In the genomic region with DNA sequence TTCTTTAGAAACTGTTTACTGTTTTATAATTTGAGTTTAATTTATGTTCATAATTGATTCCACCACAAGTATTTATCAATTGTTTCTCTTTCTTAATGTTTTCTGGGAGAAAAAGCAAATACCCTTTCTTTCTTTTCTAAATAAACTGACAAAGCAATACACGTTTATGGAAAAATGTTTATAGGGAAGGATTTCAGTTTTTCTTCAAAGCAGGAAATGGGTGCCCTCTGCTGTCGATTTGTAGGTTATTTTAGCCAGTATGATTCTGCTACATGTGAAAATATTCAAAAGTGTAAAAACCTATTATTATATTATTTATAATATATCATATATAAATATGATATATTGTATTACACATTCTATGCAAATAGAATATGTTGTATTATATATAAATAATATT, we compare ENCODE assay signal across 8 cellular contexts.
A peak's percentile ranks its signal among the peaks of the same experiment; 100 is the strongest.
DNase-seq lines count a peak whose midpoint lies in the region; ATAC-seq, FAIRE-seq and TF ChIP-seq lines count a peak whose summit lies in the region.

No MANE protein-coding gene starts in this region.

- H3K9ac ChIP-seq in fibroblast of lung (ENCODE audit: insufficient read depth, low read length) = no peak overlapping the region

- peak in 1 of 2 donors; percentile 41 for TF ChIP-seq CTCF in fibroblast of lung (conservative IDR thresholded peaks at IDR 0.05 in 1 of 2, IDR thresholded peaks at IDR 0.05 in 1 of 2; ENCODE audit: low read depth in 1 of 2, low read length in 2 of 2)

- H3K36me3 ChIP-seq in fibroblast of lung (ENCODE audit: control insufficient read depth, insufficient read depth, low read length) = no peaks in the 10 kb centered on the region
- H3K36me3 ChIP-seq in small intestine (ENCODE audit: control insufficient read depth in 2 of 2, insufficient read depth in 2 of 2, low read length in 2 of 2) = no peaks in the 10 kb centered on the region

- H3K4me1 ChIP-seq in fibroblast of lung (ENCODE audit: control insufficient read depth, extremely low read depth, insufficient read depth, low read length) = no peaks in the 10 kb centered on the region
- no peaks in the 10 kb centered on the region for H3K4me1 ChIP-seq in small intestine (ENCODE audit: control insufficient read depth in 2 of 2, insufficient read depth in 1 of 2, low read depth in 1 of 2, low read length in 1 of 2)

- no peaks in the 10 kb centered on the region for H3K79me2 ChIP-seq in fibroblast of lung (ENCODE audit: control insufficient read depth, insufficient read depth, low read length)

- H4K20me1 ChIP-seq in fibroblast of lung (ENCODE audit: control insufficient read depth, extremely low read depth, insufficient read depth, low read length) = no peaks in the 10 kb centered on the region

- no peak overlapping the region for H3K4me2 ChIP-seq in fibroblast of lung (ENCODE audit: extremely low read depth, insufficient read depth, low read length)

- H3K27me3 ChIP-seq in fibroblast of lung (ENCODE audit: control insufficient read depth, insufficient read depth, low read length) = no peaks in the 10 kb centered on the region
- H3K27me3 ChIP-seq in small intestine (ENCODE audit: control insufficient read depth in 2 of 2, insufficient read depth in 2 of 2, low read length in 2 of 2) = no peaks in the 10 kb centered on the region

- ATAC-seq in activated CD4-positive, CD25-positive, alpha-beta regulatory T cell treated with anti-CD3 and anti-CD28 coated beads, Interleukin-2, amount 50 U/mL, for 24 hours = no peak

- no peak overlapping the region for H3K4me3 ChIP-seq in fibroblast of lung (replicated peaks in 1 of 4; ENCODE audit: control extremely low read depth in 1 of 4, insufficient read depth in 1 of 4, low read depth in 3 of 4, low read length in 4 of 4)
- no peak overlapping the region for H3K4me3 ChIP-seq in small intestine (ENCODE audit: low read depth in 1 of 2, low read length in 2 of 2)

- WGBS in small intestine, 3 donors = 2 to 5% (median 4%) methylated on average over 2 of the region's 2 CpGs

- FAIRE-seq in small intestine (lab: Jason Lieb, UNC) = peak; percentile 89

- DNase-seq in NCI-H510A treated with DMSO at 0.1 percent for 48 hours (lab: John Stamatoyannopoulos, UW) = peak; percentile 28
- no peak for DNase-seq in NCI-H510A (lab: John Stamatoyannopoulos, UW)
- peak; percentile 45 for DNase-seq in OCI-M1 (lab: John Stamatoyannopoulos, UW)
- peak; percentile 24 to 61 for DNase-seq in fibroblast of lung (ENCODE audit: low read depth in 2 of 2)
- peak; percentile 41 for DNase-seq in small intestine
- no peak for DNase-seq in cortex of kidney (lab: John Stamatoyannopoulos, UW)
- DNase-seq in activated CD8-positive, alpha-beta memory T cell treated with anti-CD3 and anti-CD28 coated beads for 24 hours = no peak

- H3K9me3 ChIP-seq in fibroblast of lung (ENCODE audit: control insufficient read depth, insufficient read depth, low read depth, low read length) (no peaks in the 10 kb centered on the region), small intestine (ENCODE audit: control insufficient read depth, low read depth) (no peaks in the 10 kb centered on the region)

- H2AFZ ChIP-seq in fibroblast of lung (ENCODE audit: low read length) = no peak overlapping the region

- H3K27ac ChIP-seq in fibroblast of lung (ENCODE audit: insufficient read depth, low read length) = no peak overlapping the region
- no peak overlapping the region for H3K27ac ChIP-seq in small intestine (ENCODE audit: low read depth in 1 of 2, low read length in 1 of 2)

Comparison
In these comparisons a context has a peak if more than half of its experiments do, and no peak if none do; other contexts are left out.
1. DNase-seq: peak in NCI-H510A treated with DMSO at 0.1 percent for 48 hours (single experiment), OCI-M1 (single experiment), fibroblast of lung (2 of 2) and small intestine (single experiment); none in NCI-H510A (single experiment), cortex of kidney (single experiment) and activated CD8-positive, alpha-beta memory T cell treated with anti-CD3 and anti-CD28 coated beads for 24 hours (single experiment).